8 cellular contexts compared by ENCODE assay signal in the genomic region with DNA sequence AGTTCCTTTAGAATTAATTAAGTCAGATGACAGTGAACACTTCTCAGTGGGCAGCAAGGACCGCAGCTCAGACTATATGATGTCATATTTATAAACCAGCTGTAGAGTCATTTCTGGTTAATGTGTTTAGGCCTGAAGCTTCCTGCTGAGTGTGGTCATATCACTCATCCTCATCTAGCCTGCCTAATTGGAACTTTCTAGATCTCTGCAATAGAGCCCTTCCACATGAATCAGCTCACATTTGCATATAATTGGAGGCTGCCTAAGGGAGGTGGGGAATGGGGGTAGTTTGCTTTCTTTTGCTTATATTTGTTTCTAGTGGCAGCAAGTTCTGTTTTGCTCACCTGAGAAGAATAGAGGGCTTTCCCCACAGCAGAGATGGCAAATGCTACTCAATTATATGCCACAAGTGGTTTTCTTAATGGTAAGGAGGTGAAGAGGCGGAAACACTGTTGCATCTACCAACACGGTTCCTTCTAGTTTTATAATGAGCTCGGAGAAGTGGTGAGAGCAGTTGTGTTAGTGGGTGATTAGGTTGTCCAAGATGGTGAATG.
DNase-seq lines count a peak whose midpoint lies in the region; ATAC-seq, FAIRE-seq and TF ChIP-seq lines count a peak whose summit lies in the region.

No MANE protein-coding gene starts in this region.

- peak in 5 of 7 experiments; percentile 17 to 56 (median 29) for DNase-seq in CD8-positive, alpha-beta T cell
- peak; percentile 28 for DNase-seq in bronchial epithelial cell (ENCODE audit: low read depth)
- no peak for DNase-seq in body of pancreas
- DNase-seq in urothelium cell line (ENCODE audit: low spot score): no peak
- DNase-seq in NCI-H2081 (lab: John Stamatoyannopoulos, UW): no peak

- TF ChIP-seq POLR2A in body of pancreas (IDR thresholded peaks at IDR 0.05): no peak

- WGBS in thymus: 97% methylated on average over 4 of the region's 4 CpGs
- WGBS in body of pancreas, 2 donors: 82 to 88% methylated on average over 4 of the region's 4 CpGs

- TF ChIP-seq CTCF in CD8-positive, alpha-beta T cell (IDR thresholded peaks at IDR 0.05): no peak
- no peak for TF ChIP-seq CTCF in bronchial epithelial cell (IDR thresholded peaks at IDR 0.05; ENCODE audit: insufficient read depth, low read length, severe bottlenecking)
- TF ChIP-seq CTCF in body of pancreas (IDR thresholded peaks at IDR 0.05): no peak

- H3K27me3 ChIP-seq in CD8-positive, alpha-beta T cell (ENCODE audit: insufficient read depth, low read length): no peaks in the 10 kb centered on the region
- H3K27me3 ChIP-seq in bronchial epithelial cell (ENCODE audit: control insufficient read depth, insufficient read depth, low read length) (no peaks in the 10 kb centered on the region), thymus (ENCODE audit: control insufficient read depth, insufficient read depth) (no peaks in the 10 kb centered on the region), body of pancreas (no peaks in the 10 kb centered on the region)

- H3K9me3 ChIP-seq in CD8-positive, alpha-beta T cell (ENCODE audit: low read length): no peaks in the 10 kb centered on the region
- no peaks in the 10 kb centered on the region for H3K9me3 ChIP-seq in thymus (ENCODE audit: control insufficient read depth)
- H3K9me3 ChIP-seq in body of pancreas: no peaks in the 10 kb centered on the region

- H3K4me3 Mint-ChIP-seq in CD8-positive, alpha-beta T cell: peak overlapping the region; percentile 40

- H3K9me3 Mint-ChIP-seq in CD8-positive, alpha-beta T cell: no peaks in the 10 kb centered on the region

- ATAC-seq in CD8-positive, alpha-beta T cell: peak; percentile 89
- ATAC-seq in GM19455 (IDR thresholded peaks at IDR 0.05; ENCODE audit: unreplicated experiment) (peak; percentile 77), HG03558 (IDR thresholded peaks at IDR 0.05; ENCODE audit: extremely low read depth, unreplicated experiment) (peak; percentile 45), body of pancreas (no peak)

- peak overlapping the region; percentile 79 for H3K27ac Mint-ChIP-seq in CD8-positive, alpha-beta T cell

- peak overlapping the region; percentile 5 for H3K27ac ChIP-seq in CD8-positive, alpha-beta T cell (ENCODE audit: low read depth, low read length)
- H3K27ac ChIP-seq in thymus (ENCODE audit: low read depth) (peak overlapping the region; percentile 44), body of pancreas (no peak overlapping the region)

- H3K36me3 Mint-ChIP-seq in CD8-positive, alpha-beta T cell: peaks cover 57% of the 10 kb centered on the region

- FAIRE-seq in bronchial epithelial cell (lab: Jason Lieb, UNC): no peak
- no peak for FAIRE-seq in urothelium cell line (lab: Jason Lieb, UNC)

- no peak overlapping the region for H3K4me3 ChIP-seq in CD8-positive, alpha-beta T cell (ENCODE audit: low read depth, low read length)
- no peak overlapping the region for H3K4me3 ChIP-seq in bronchial epithelial cell (ENCODE audit: low read depth, low read length)
- H3K4me3 ChIP-seq in thymus (ENCODE audit: low read length): no peak overlapping the region
- H3K4me3 ChIP-seq in body of pancreas: no peak overlapping the region

- H3K4me1 ChIP-seq in CD8-positive, alpha-beta T cell (ENCODE audit: insufficient read depth, low read length): peaks cover 22% of the 10 kb centered on the region
- H3K4me1 ChIP-seq in thymus (ENCODE audit: control insufficient read depth, insufficient read depth, low read length): no peaks in the 10 kb centered on the region
- peaks cover 14% of the 10 kb centered on the region for H3K4me1 ChIP-seq in body of pancreas

- POLR2A ChIA-PET in CD8-positive, alpha-beta T cell (lab: Charles Lee): interaction anchor here (1.3 to 1.7 kb wide), 4 partner anchors 21 to 56 kb away, joined by 4 to 14 read pairs (median 6); no protein-coding TSS in a partner anchor

- intact Hi-C loops in CD8-positive, alpha-beta T cell (cut with DNase I, micrococcal nuclease): loop anchor here (2.0 to 5.0 kb wide), 2 partner anchors 22 to 39 kb away; no protein-coding TSS in a partner anchor
- intact Hi-C loops in body of pancreas (cut with DNase I): no loop called here

- H3K4me1 Mint-ChIP-seq in CD8-positive, alpha-beta T cell (ENCODE audit: low read depth): peaks cover 44% of the 10 kb centered on the region

- CTCF ChIA-PET in CD8-positive, alpha-beta T cell (lab: Charles Lee): interaction anchor here (1.0 to 1.1 kb wide), 2 partner anchors 19 to 83 kb away, joined by 3 read pairs; no protein-coding TSS in a partner anchor

- H3K36me3 ChIP-seq in CD8-positive, alpha-beta T cell (ENCODE audit: insufficient read depth, low read length): no peaks in the 10 kb centered on the region
- peaks cover 10% of the 10 kb centered on the region for H3K36me3 ChIP-seq in bronchial epithelial cell (ENCODE audit: control insufficient read depth, insufficient read depth, low read length)
- H3K36me3 ChIP-seq in thymus (ENCODE audit: control insufficient read depth, insufficient read depth): peaks cover 11% of the 10 kb centered on the region
- H3K36me3 ChIP-seq in body of pancreas (replicated peaks in 1 of 2; ENCODE audit: insufficient read depth in 1 of 2, low read depth in 2 of 2): peaks cover 0 to 3% of the 10 kb centered on the region in 2 donors

- no peaks in the 10 kb centered on the region for H3K27me3 Mint-ChIP-seq in CD8-positive, alpha-beta T cell (ENCODE audit: low read depth)

Comparison
In these comparisons a context has a peak if more than half of its experiments do, and no peak if none do; other contexts are left out.
1. DNase-seq: peak in CD8-positive, alpha-beta T cell (5 of 7) and bronchial epithelial cell (single experiment); none in body of pancreas (0 of 4), urothelium cell line (single experiment) and NCI-H2081 (0 of 2).
2. H3K27ac ChIP-seq: peak in CD8-positive, alpha-beta T cell (single experiment) and thymus (single experiment); none in body of pancreas (0 of 4).